ENCODE assay signal across 18 cellular contexts in the genomic region with DNA sequence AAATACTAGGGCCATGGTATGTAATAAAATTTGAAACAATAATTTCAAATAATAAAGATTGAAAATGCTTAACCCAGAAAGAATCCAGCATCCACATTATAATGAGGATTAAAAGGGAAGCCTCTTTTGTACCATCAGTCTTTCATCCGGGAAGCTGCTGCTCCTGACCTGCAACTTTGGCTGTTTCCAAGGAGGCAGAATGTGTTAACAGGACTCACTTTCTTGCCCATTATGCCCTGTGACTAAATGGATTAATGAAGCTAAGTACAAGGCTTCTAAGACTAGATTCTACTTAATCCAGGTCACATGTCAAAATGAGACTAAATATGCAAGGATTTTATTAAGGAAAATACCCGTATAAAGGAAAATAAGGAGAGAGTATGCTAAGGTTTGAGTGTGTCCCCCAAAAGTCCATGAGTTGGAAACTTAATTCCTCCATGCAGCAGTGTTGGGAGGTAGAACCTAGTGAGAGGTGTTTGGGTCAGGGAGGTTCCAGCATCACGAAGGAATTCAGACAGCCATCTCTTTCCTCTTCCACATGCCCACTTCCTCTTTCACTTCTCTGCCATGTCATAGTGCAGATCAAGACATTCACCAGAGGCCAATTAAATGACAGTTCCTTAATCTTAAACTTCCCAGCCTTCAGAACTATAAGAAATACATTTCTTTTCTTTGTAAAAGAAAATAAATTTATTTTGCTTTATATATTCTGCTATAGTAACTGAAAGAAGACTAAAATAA. TPM values are rescaled to one million over a fixed set of nuclear protein-coding genes. Genes with fewer than 3 reads are reported as not detected.
A peak's percentile ranks its signal among the peaks of the same experiment; 100 is the strongest.
DNase-seq lines count a peak whose midpoint lies in the region; ATAC-seq, FAIRE-seq and TF ChIP-seq lines count a peak whose summit lies in the region.
"Had no signal": no experiment of that assay in that cellular context is flagged by ENCODE, and none has a peak within 500 bp of the region (broad histone marks: within the 10 kb centered on the region; RNA-seq: fewer than 3 reads in every experiment).

No MANE protein-coding gene starts in this region.

- no peak overlapping the region for H3K4me2 ChIP-seq in GM12878 (ENCODE audit: control insufficient read depth, insufficient read depth)
- H3K4me2 ChIP-seq in neural progenitor cell, result peak overlapping the region; percentile 21

- TF ChIP-seq EP300 in GM12878 (IDR thresholded peaks at IDR 0.05; ENCODE audit: borderline replicate concordance in 1 of 2, control insufficient read depth in 1 of 2, low read depth in 2 of 2, low read length in 2 of 2), result no peak

- no peak overlapping the region for H2AFZ ChIP-seq in GM12878 (ENCODE audit: control insufficient read depth, low read depth, low read length)
- no peak overlapping the region for H2AFZ ChIP-seq in neural progenitor cell (replicated peaks)

- H3K9ac ChIP-seq in GM12878 (ENCODE audit: control insufficient read depth, insufficient read depth, low read length), result no peak overlapping the region
- H3K9ac ChIP-seq in neural progenitor cell, result no peak overlapping the region

- H3F3A ChIP-seq in neural progenitor cell (ENCODE audit: low read depth), result peaks cover 51% of the 10 kb centered on the region

- H4K20me1 ChIP-seq in GM12878 (ENCODE audit: control insufficient read depth, insufficient read depth) (no peaks in the 10 kb centered on the region), neural progenitor cell (ENCODE audit: low read depth) (no peaks in the 10 kb centered on the region)

- H3K36me3 ChIP-seq in GM12878 (ENCODE audit: control insufficient read depth in 2 of 2, insufficient read depth in 2 of 2, low read length in 1 of 2) (no peaks in the 10 kb centered on the region), neural progenitor cell (no peaks in the 10 kb centered on the region)

- FAIRE-seq in GM12891 (lab: Jason Lieb, UNC) (no peak), GM12878 (lab: Jason Lieb, UNC) (no peak)

- intact Hi-C loops in GM12878 (cut with micrococcal nuclease; ENCODE audit: unreplicated experiment), result no loop called here

- H3K27me3 Mint-ChIP-seq in neural progenitor cell (ENCODE audit: insufficient read depth, low read depth), result no peaks in the 10 kb centered on the region
- H3K27me3 Mint-ChIP-seq in progenitor cell of endocrine pancreas, result no peaks in the 10 kb centered on the region
- H3K27me3 Mint-ChIP-seq: activated CD4-positive, alpha-beta T cell treated with anti-CD3 and anti-CD28 coated beads for 36 hours had no signal

- H3K27ac ChIP-seq in GM12878 (ENCODE audit: control insufficient read depth, insufficient read depth) (no peak overlapping the region), neural progenitor cell (peak overlapping the region; percentile 82)
- H3K27ac ChIP-seq: dorsolateral prefrontal cortex had no signal

- H3K27ac Mint-ChIP-seq in neural progenitor cell (peak overlapping the region; percentile 99), progenitor cell of endocrine pancreas (no peak overlapping the region)
- H3K27ac Mint-ChIP-seq: activated CD4-positive, alpha-beta T cell treated with anti-CD3 and anti-CD28 coated beads for 36 hours; activated naive CD4-positive, alpha-beta T cell treated with anti-CD3 and anti-CD28 coated beads, Interleukin-2, amount 10 ng/mL, durations not matched to agents 7 days and 5 days had no signal

- POLR2A ChIA-PET in GM12878 (lab: Charles Lee), result no interaction called here

- 27% methylated on average over 3 of the region's 3 CpGs for WGBS in GM12878 (ENCODE audit: insufficient coverage, insufficient replicate concordance, low lambda C conversion rate, missing lambda C conversion rate)

- H3K4me1 Mint-ChIP-seq in neural progenitor cell (peaks cover 43% of the 10 kb centered on the region), progenitor cell of endocrine pancreas (ENCODE audit: low read depth) (peaks cover 11% of the 10 kb centered on the region)
- H3K4me1 Mint-ChIP-seq: activated CD4-positive, alpha-beta T cell treated with anti-CD3 and anti-CD28 coated beads for 36 hours; activated naive CD4-positive, alpha-beta T cell treated with anti-CD3 and anti-CD28 coated beads, Interleukin-2, amount 10 ng/mL, durations not matched to agents 7 days and 5 days had no signal

- H3K4me3 Mint-ChIP-seq in neural progenitor cell (no peak overlapping the region), progenitor cell of endocrine pancreas (ENCODE audit: low read depth) (no peak overlapping the region)
- H3K4me3 Mint-ChIP-seq: activated CD4-positive, alpha-beta T cell treated with anti-CD3 and anti-CD28 coated beads for 36 hours; activated naive CD4-positive, alpha-beta T cell treated with anti-CD3 and anti-CD28 coated beads, Interleukin-2, amount 10 ng/mL, durations not matched to agents 7 days and 5 days had no signal

- no peaks in the 10 kb centered on the region for H3K79me2 ChIP-seq in GM12878 (ENCODE audit: control insufficient read depth, insufficient read depth, low read length)
- no peaks in the 10 kb centered on the region for H3K79me2 ChIP-seq in neural progenitor cell (ENCODE audit: low read depth)

- CTCF ChIA-PET in GM12878 (lab: Yijun Ruan, JAX), result interaction anchor here (1.3 to 1.5 kb wide), 2 partner anchors 9 to 14 kb away, joined by 4 to 5 read pairs; no protein-coding TSS in a partner anchor

- no peaks in the 10 kb centered on the region for H3K36me3 Mint-ChIP-seq in neural progenitor cell
- no peaks in the 10 kb centered on the region for H3K36me3 Mint-ChIP-seq in progenitor cell of endocrine pancreas (ENCODE audit: insufficient read depth)
- H3K36me3 Mint-ChIP-seq: activated naive CD4-positive, alpha-beta T cell treated with anti-CD3 and anti-CD28 coated beads, Interleukin-2, amount 10 ng/mL, durations not matched to agents 7 days and 5 days had no signal

- no TSS peak for BruUV-seq in GM12878 (replicated peaks; lab: Mats Ljungman, UMichigan)

- TF ChIP-seq POLR2A in GM12891 (IDR thresholded peaks at IDR 0.05; ENCODE audit: low read depth, low read length), result no peak
- TF ChIP-seq POLR2A in GM12878 (IDR thresholded peaks at IDR 0.05; ENCODE audit: low read depth, low read length), result no peak

- no peaks in the 10 kb centered on the region for H3K4me1 ChIP-seq in GM12878 (ENCODE audit: control insufficient read depth, insufficient read depth, low read length)
- peaks cover 60% of the 10 kb centered on the region for H3K4me1 ChIP-seq in neural progenitor cell

- RAD21 ChIA-PET in GM12878 (lab: Charles Lee; ENCODE audit: unreplicated experiment), result no interaction called here

- no peak for TF ChIP-seq RAD21 in GM12878 (IDR thresholded peaks at IDR 0.05; ENCODE audit: insufficient read depth, low read depth, low read length)

- ATAC-seq in GM12878, result peak; percentile 46
- ATAC-seq: activated CD4-positive, alpha-beta T cell treated with anti-CD3 and anti-CD28 coated beads for 36 hours had no signal

- H3K9me3 Mint-ChIP-seq in neural progenitor cell, result peaks cover 13% of the 10 kb centered on the region
- H3K9me3 Mint-ChIP-seq in progenitor cell of endocrine pancreas (ENCODE audit: low read depth), result peaks cover 3% of the 10 kb centered on the region
- H3K9me3 Mint-ChIP-seq: activated naive CD4-positive, alpha-beta T cell treated with anti-CD3 and anti-CD28 coated beads, Interleukin-2, amount 10 ng/mL, durations not matched to agents 7 days and 5 days had no signal

- H3K9me3 ChIP-seq in GM12878 (replicated peaks; ENCODE audit: control insufficient read depth, insufficient read depth, low read length), result no peaks in the 10 kb centered on the region
- peaks cover 5% of the 10 kb centered on the region for H3K9me3 ChIP-seq in neural progenitor cell (ENCODE audit: low read depth)

- in situ Hi-C loops in GM12878 (cut with MboI), result no loop called here

- SMC1A ChIA-PET in GM12878 (lab: Charles Lee; ENCODE audit: uncharacterized antibody, unreplicated experiment), result no interaction called here

- DNase-seq in GM12891 (ENCODE audit: insufficient read length, low spot score) (no peak), NCI-H82 (lab: John Stamatoyannopoulos, UW) (peak; percentile 93), GM12878 (ENCODE audit: low read depth, low spot score) (no peak), neural progenitor cell (ENCODE audit: low spot score) (peak; percentile 52), NCI-H1417 (lab: John Stamatoyannopoulos, UW) (no peak), progenitor cell of endocrine pancreas (ENCODE audit: low spot score, unreplicated experiment) (no peak), NCI-H1105 treated with DMSO at 0.1 percent for 48 hours (lab: John Stamatoyannopoulos, UW) (no peak)
- DNase-seq in stimulated activated CD4-positive, alpha-beta T cell treated with anti-CD3 and anti-CD28 coated beads, Interleukin-2, amount 100 ng/mL, for 48 hours, result no peak
- DNase-seq: activated CD4-positive, alpha-beta T cell treated with anti-CD3 and anti-CD28 coated beads for 36 hours; activated naive CD4-positive, alpha-beta T cell treated with anti-CD3 and anti-CD28 coated beads, Interleukin-2, amount 10 ng/mL, durations not matched to agents 7 days and 5 days; activated T-cell treated with anti-CD3 and anti-CD28 coated beads for 4 hours; dorsolateral prefrontal cortex; NCI-H187 treated with DMSO at 0.1 percent for 48 hours; NCI-H524 treated with DMSO at 0.1 percent for 48 hours; stimulated activated CD4-positive, alpha-beta T cell treated with anti-CD3 and anti-CD28 coated beads, Interleukin-15, amount 100 ng/mL, for 24 hours had no signal

- H3K27me3 ChIP-seq in GM12878 (replicated peaks in 1 of 2; ENCODE audit: control insufficient read depth in 2 of 2, insufficient read depth in 2 of 2, low read length in 1 of 2) (no peaks in the 10 kb centered on the region; a peak in 1 of 4 replicates), neural progenitor cell (no peaks in the 10 kb centered on the region)

- TF ChIP-seq CTCF in GM12878 (IDR thresholded peaks at IDR 0.05 in 2 of 3, conservative IDR thresholded peaks at IDR 0.05 in 1 of 3; ENCODE audit: control insufficient read depth in 2 of 3, extremely low read depth in 1 of 3, insufficient read depth in 1 of 3, low read depth in 3 of 3, low read length in 3 of 3) (no peak), neural progenitor cell (IDR thresholded peaks at IDR 0.05) (no peak), progenitor cell of endocrine pancreas (IDR thresholded peaks at IDR 0.05; ENCODE audit: unreplicated experiment) (no peak)

- H3K4me3 ChIP-seq in GM12878 (no peak overlapping the region), neural progenitor cell (no peak overlapping the region)
- H3K4me3 ChIP-seq: dorsolateral prefrontal cortex had no signal

RNA-seq across cellular contexts. Expression of gene FMO2, which starts 27.7 kb away (rescaled TPM):
- not detected for polyA plus RNA-seq in GM12891 (2012; ENCODE audit: low read depth, missing spikeins)
- not detected in 2 replicates for total RNA-seq in GM12878 (2013; cell fraction: nucleolus; rRNA removed)
- total RNA-seq in GM12878 (2014; rRNA removed) (not detected in 2 replicates), GM12878 (2014; rRNA removed; fragmentation: Illumina TruSeq; extraction: Trizol) (not detected in 2 replicates), GM12878 (2021) (not detected in 2 replicates), neural progenitor cell (ENCODE audit: low replicate concordance) (0.47 TPM in 1 of 2 replicates, not detected in the other), progenitor cell of endocrine pancreas (not detected in 2 replicates)
- polyA plus RNA-seq in GM12878 (2011; ENCODE audit: low read depth), result not detected
- polyA plus RNA-seq in GM12878 (2011; rRNA removed) (not detected in 2 replicates), GM12878 (2014; fragmentation: Illumina TruSeq; extraction: Trizol) (not detected in 2 replicates), GM12878 (2014; fragmentation: Nextera tagmentation; extraction: Ambion mirVana) (not detected), GM12878 (2014; rRNA removed) (not detected in 2 replicates), GM12878 (2016; fragmentation: Nextera tagmentation; extraction: Ambion mirVana) (not detected)
- polyA plus RNA-seq in GM12878 (2011; cell fraction: cytosol; rRNA removed), result not detected in 2 replicates
- not detected in 2 replicates for polyA plus RNA-seq in GM12878 (2011; cell fraction: nucleus; rRNA removed)
- polyA plus RNA-seq in GM12878 (2012), result not detected in 2 replicates
- polyA minus RNA-seq in GM12878 (2011; rRNA and poly(A)+ RNA removed), result not detected in 2 replicates
- not detected in 2 replicates for polyA minus RNA-seq in GM12878 (2011; cell fraction: cytosol; rRNA and poly(A)+ RNA removed)
- not detected in 2 replicates for polyA minus RNA-seq in GM12878 (2011; cell fraction: nucleus; rRNA and poly(A)+ RNA removed)
- total RNA-seq: activated CD4-positive, alpha-beta T cell treated with anti-CD3 and anti-CD28 coated beads for 36 hours; myocyte; T-helper 2 cell treated with Interferon-gamma antibody and Interleukin-4, amounts not matched to agents 100 ng/mL and 5 ng/mL, for 36 hours had no signal

RNA-seq across cellular contexts. Expression of gene FMO1, which starts 35.5 kb away (rescaled TPM):
- not detected for polyA plus RNA-seq in GM12891 (2012; ENCODE audit: low read depth, missing spikeins)
- not detected in 2 replicates for total RNA-seq in GM12878 (2013; cell fraction: nucleolus; rRNA removed)
- total RNA-seq in GM12878 (2014; rRNA removed) (not detected in 2 replicates), GM12878 (2014; rRNA removed; fragmentation: Illumina TruSeq; extraction: Trizol) (not detected in 2 replicates), GM12878 (2021) (not detected in 2 replicates), neural progenitor cell (ENCODE audit: low replicate concordance) (0.12 TPM in 1 of 2 replicates, not detected in the other), progenitor cell of endocrine pancreas (0.67 TPM in 1 of 2 replicates, not detected in the other)
- not detected for polyA plus RNA-seq in GM12878 (2011; ENCODE audit: low read depth)
- polyA plus RNA-seq in GM12878 (2011; rRNA removed) (not detected in 2 replicates), GM12878 (2014; fragmentation: Illumina TruSeq; extraction: Trizol) (not detected in 2 replicates), GM12878 (2014; fragmentation: Nextera tagmentation; extraction: Ambion mirVana) (not detected), GM12878 (2014; rRNA removed) (not detected in 2 replicates), GM12878 (2016; fragmentation: Nextera tagmentation; extraction: Ambion mirVana) (not detected)
- not detected in 2 replicates for polyA plus RNA-seq in GM12878 (2011; cell fraction: cytosol; rRNA removed)
- not detected in 2 replicates for polyA plus RNA-seq in GM12878 (2011; cell fraction: nucleus; rRNA removed)
- polyA plus RNA-seq in GM12878 (2012), result not detected in 2 replicates
- not detected in 2 replicates for polyA minus RNA-seq in GM12878 (2011; rRNA and poly(A)+ RNA removed)
- not detected in 2 replicates for polyA minus RNA-seq in GM12878 (2011; cell fraction: cytosol; rRNA and poly(A)+ RNA removed)
- polyA minus RNA-seq in GM12878 (2011; cell fraction: nucleus; rRNA and poly(A)+ RNA removed), result not detected in 2 replicates
- total RNA-seq: activated CD4-positive, alpha-beta T cell treated with anti-CD3 and anti-CD28 coated beads for 36 hours; pulmonary artery endothelial cell; T-helper 2 cell treated with Interferon-gamma antibody and Interleukin-4, amounts not matched to agents 100 ng/mL and 5 ng/mL, for 36 hours had no signal

Comparison
In these comparisons a context has a peak if more than half of its experiments do, and no peak if none do; other contexts are left out.
1. DNase-seq: peak in NCI-H82 (single experiment) and neural progenitor cell (single experiment); none in GM12891 (single experiment), GM12878 (single experiment), stimulated activated CD4-positive, alpha-beta T cell treated with anti-CD3 and anti-CD28 coated beads, Interleukin-2, amount 100 ng/mL, for 48 hours (0 of 2), NCI-H1417 (0 of 3), progenitor cell of endocrine pancreas (single experiment) and NCI-H1105 treated with DMSO at 0.1 percent for 48 hours (single experiment).